In genomic region chr17:79117905-79118487, GRCh38 we compare ENCODE assay signal across 18 cellular contexts. TPM values are rescaled to one million over a fixed set of nuclear protein-coding genes. Genes with fewer than 3 reads are reported as not detected.
DNase-seq lines count a peak whose midpoint lies in the region; ATAC-seq and TF ChIP-seq lines count a peak whose summit lies in the region.
"Had no signal": no experiment of that assay in that cellular context is flagged by ENCODE, and none has a peak within 500 bp of the region (broad histone marks: within the 10 kb centered on the region; RNA-seq: fewer than 3 reads in every experiment).

No MANE protein-coding gene starts in this region.

- H3K23ac ChIP-seq in H9 (ENCODE audit: insufficient read length, low read depth, low read length), result no peak overlapping the region
- peak overlapping the region; percentile 0 for H3K23ac ChIP-seq in neuronal stem cell (ENCODE audit: low read depth, low read length, poor library complexity)

- no peak overlapping the region for H2BK5ac ChIP-seq in H9 (ENCODE audit: insufficient read length, low read length)
- peak overlapping the region; percentile 29 for H2BK5ac ChIP-seq in neuronal stem cell (ENCODE audit: low read length)

- H3K36me3 ChIP-seq in neuronal stem cell (replicated peaks in 1 of 2; ENCODE audit: control insufficient read depth in 2 of 2, insufficient read depth in 2 of 2, low read length in 2 of 2), result no peaks in the 10 kb centered on the region
- H3K36me3 ChIP-seq: BLaER1 had no signal

- H3K4me2 ChIP-seq in H9 (ENCODE audit: insufficient read depth, insufficient read length, low read length), result no peak overlapping the region
- no peak overlapping the region for H3K4me2 ChIP-seq in neuronal stem cell (ENCODE audit: insufficient read depth, low read length, poor library complexity, severe bottlenecking)
- H3K4me2 ChIP-seq: BLaER1, GM23338 had no signal

- H3K4me1 Mint-ChIP-seq in H9, result peaks cover 2 to 18% of the 10 kb centered on the region in 2 experiments; a peak in 2 of 4 replicates
- H3K4me1 Mint-ChIP-seq: CD14-positive monocyte; CD4-positive, alpha-beta memory T cell; IgD-negative memory B cell had no signal

- H3K4ac ChIP-seq in H9 (ENCODE audit: low read depth, low read length) (no peak overlapping the region), neuronal stem cell (ENCODE audit: low read length) (no peak overlapping the region)

- no peak overlapping the region for H3K56ac ChIP-seq in H9 (ENCODE audit: insufficient read length, low read depth, low read length)

- H3K18ac ChIP-seq in H9 (ENCODE audit: insufficient read length, low read depth, low read length), result no peak overlapping the region
- H3K18ac ChIP-seq in neuronal stem cell (ENCODE audit: low read length), result peak overlapping the region; percentile 58

- H2BK12ac ChIP-seq in H9 (ENCODE audit: insufficient read length, low read depth, low read length) (no peak overlapping the region), neuronal stem cell (ENCODE audit: low read length) (no peak overlapping the region)

- H3K27ac ChIP-seq in H9 (ENCODE audit: insufficient read length, low read depth, low read length) (no peak overlapping the region), dorsolateral prefrontal cortex (peak overlapping the region in 11 of 59 donors; percentile 9 to 63 (median 46)), neuronal stem cell (replicated peaks; ENCODE audit: low read length) (no peak overlapping the region)
- H3K27ac ChIP-seq: BLaER1 had no signal

- no peaks in the 10 kb centered on the region for H4K20me1 ChIP-seq in H9 (ENCODE audit: control insufficient read depth, insufficient read depth, insufficient read length)
- H4K20me1 ChIP-seq: BLaER1 had no signal

- H4K5ac ChIP-seq in H9 (ENCODE audit: insufficient read length, low read depth, low read length), result no peak overlapping the region

- H3K9ac ChIP-seq in H9 (ENCODE audit: extremely low read depth, insufficient read length, low read length) (no peak overlapping the region), neuronal stem cell (ENCODE audit: low read depth, low read length, poor library complexity) (no peak overlapping the region)
- H3K9ac ChIP-seq: BLaER1 had no signal

- H3K9me3 Mint-ChIP-seq in H9, result no peaks in the 10 kb centered on the region
- H3K9me3 Mint-ChIP-seq: CD14-positive monocyte; CD4-positive, alpha-beta memory T cell; GM23338; IgD-negative memory B cell had no signal

- no peaks in the 10 kb centered on the region for H3K79me2 ChIP-seq in H9 (ENCODE audit: insufficient read depth, low read length)

- H3K79me1 ChIP-seq in H9 (ENCODE audit: insufficient read depth, low read depth, low read length, poor library complexity, severe bottlenecking), result no peaks in the 10 kb centered on the region
- H3K79me1 ChIP-seq in neuronal stem cell (ENCODE audit: low read depth, low read length), result no peaks in the 10 kb centered on the region

- no peak overlapping the region for H2BK20ac ChIP-seq in H9 (ENCODE audit: low read depth, low read length, poor library complexity, severe bottlenecking)

- H3K4me3 ChIP-seq in dorsolateral prefrontal cortex (no peak overlapping the region), neuronal stem cell (ENCODE audit: low read length in 2 of 2) (no peak overlapping the region)
- H3K4me3 ChIP-seq: BLaER1, GM23338 had no signal

- no peaks in the 10 kb centered on the region for H3K23me2 ChIP-seq in H9 (ENCODE audit: insufficient read length, low read depth, low read length, poor library complexity, severe bottlenecking)

- ATAC-seq in GM18907 (IDR thresholded peaks at IDR 0.05; ENCODE audit: unreplicated experiment) (no peak), GM21576 (IDR thresholded peaks at IDR 0.05; ENCODE audit: unreplicated experiment) (no peak)
- ATAC-seq: GM23338 had no signal

- H3T11ph ChIP-seq in H9 (ENCODE audit: low read length), result no peak overlapping the region

- H2BK15ac ChIP-seq in H9 (ENCODE audit: low read depth, low read length), result no peak overlapping the region
- H2BK15ac ChIP-seq in neuronal stem cell (ENCODE audit: low read length), result no peak overlapping the region

- H3K27ac Mint-ChIP-seq in H9, result peak overlapping the region in 1 of 3 experiments; percentile 88; a peak in 2 of 7 replicates
- H3K27ac Mint-ChIP-seq: CD4-positive, alpha-beta memory T cell; GM23338; IgD-negative memory B cell had no signal

- H3K4me3 Mint-ChIP-seq in H9, result no peak overlapping the region
- H3K4me3 Mint-ChIP-seq: CD14-positive monocyte; CD4-positive, alpha-beta memory T cell; GM23338; IgD-negative memory B cell had no signal

- no peak overlapping the region for H2AFZ ChIP-seq in H9 (ENCODE audit: low read length)
- no peak overlapping the region for H2AFZ ChIP-seq in neuronal stem cell (ENCODE audit: low read length)
- H2AFZ ChIP-seq: GM23338 had no signal

- H4K91ac ChIP-seq in H9 (ENCODE audit: insufficient read length, low read depth, low read length), result no peak overlapping the region
- no peak overlapping the region for H4K91ac ChIP-seq in neuronal stem cell (ENCODE audit: low read depth, low read length, poor library complexity)

- H2BK120ac ChIP-seq in H9 (ENCODE audit: low read depth, low read length, poor library complexity, severe bottlenecking) (no peak overlapping the region), neuronal stem cell (ENCODE audit: low read depth, low read length) (no peak overlapping the region)

- H2AK5ac ChIP-seq in H9 (ENCODE audit: insufficient read length, low read length) (no peak overlapping the region), neuronal stem cell (ENCODE audit: low read depth, low read length) (no peak overlapping the region)

- H3K36me3 Mint-ChIP-seq in H9 (ENCODE audit: insufficient read depth in 1 of 3, low read depth in 3 of 3), result no peaks in the 10 kb centered on the region
- H3K36me3 Mint-ChIP-seq: CD14-positive monocyte; CD4-positive, alpha-beta memory T cell; IgD-negative memory B cell had no signal

- H3K14ac ChIP-seq in H9 (ENCODE audit: insufficient read depth, low read length) (0 out of 2 replicates have a peak overlapping the region, but pooled peaks have one; percentile 12), neuronal stem cell (ENCODE audit: low read length) (no peak overlapping the region)

- peaks cover 2% of the 10 kb centered on the region; the same call in 1 of the 2 replicates for H3K27me3 Mint-ChIP-seq in H9 (ENCODE audit: low read depth)

- no peaks in the 10 kb centered on the region for H3K27me3 ChIP-seq in H9 (ENCODE audit: insufficient read depth, low read length)
- peaks cover 0 to 19% (median 0%) of the 10 kb centered on the region in 45 donors for H3K27me3 ChIP-seq in dorsolateral prefrontal cortex
- peaks cover 0 to 59% (median 0%) of the 10 kb centered on the region in 3 experiments for H3K27me3 ChIP-seq in neuronal stem cell (ENCODE audit: control insufficient read depth in 3 of 3, insufficient read depth in 3 of 3, low read depth in 1 of 3, low read length in 3 of 3)
- H3K27me3 ChIP-seq: BLaER1 had no signal

- H3K4me1 ChIP-seq in H9 (ENCODE audit: insufficient read depth, low read length) (no peaks in the 10 kb centered on the region), neuronal stem cell (ENCODE audit: control insufficient read depth in 2 of 2, insufficient read depth in 1 of 2, low read depth in 1 of 2, low read length in 2 of 2) (peaks cover 3 to 21% of the 10 kb centered on the region in 2 donors)

- no CpG with 5 or more reads among the region's 21 CpGs for WGBS in H9 (ENCODE audit: extremely low coverage, insufficient read length, low lambda C conversion rate)
- no CpG with 5 or more reads among the region's 21 CpGs for WGBS in neuronal stem cell (ENCODE audit: extremely low coverage in 2 of 2, insufficient read length in 2 of 2, insufficient replicate concordance in 1 of 2), 2 donors

- DNase-seq in H9 (no peak), dorsolateral prefrontal cortex (peak in 6 of 10 donors; percentile 37 to 81 (median 60)), neuronal stem cell (ENCODE audit: low spot score) (no peak), superior temporal gyrus (ENCODE audit: extremely low spot score) (peak; percentile 31)
- DNase-seq in activated naive CD4-positive, alpha-beta T cell treated with anti-CD3 and anti-CD28 coated beads, Interleukin-2, amount 50 U/mL, for 16 hours, result no peak
- DNase-seq: AML-193; CD4-positive, alpha-beta memory T cell; DMS153; DMS79; GF-D8; H7; KBM-7 had no signal

- intact Hi-C loops in dorsolateral prefrontal cortex (cut with DNase I), result no loop called here

- H3K9me3 ChIP-seq in H9 (ENCODE audit: control insufficient read depth, low read depth, low read length), result no peaks in the 10 kb centered on the region
- no peaks in the 10 kb centered on the region for H3K9me3 ChIP-seq in neuronal stem cell (replicated peaks in 1 of 2; ENCODE audit: control insufficient read depth in 2 of 2, insufficient read depth in 1 of 2, low read depth in 1 of 2, low read length in 2 of 2)
- H3K9me3 ChIP-seq: BLaER1 had no signal

- TF ChIP-seq CTCF in H9 (conservative IDR thresholded peaks at IDR 0.05), result no peak
- no peak for TF ChIP-seq CTCF in dorsolateral prefrontal cortex (IDR thresholded peaks at IDR 0.05 in 54 of 56, conservative IDR thresholded peaks at IDR 0.05 in 2 of 56; ENCODE audit: low read depth in 1 of 56, partially characterized antibody in 56 of 56)

- no peak overlapping the region for H4K8ac ChIP-seq in H9 (replicated peaks; ENCODE audit: insufficient read length, low read depth, low read length)
- no peak overlapping the region for H4K8ac ChIP-seq in neuronal stem cell (ENCODE audit: low read depth, low read length)

RNA-seq across cellular contexts. Expression of gene ENGASE, which starts 43.4 kb away (rescaled TPM):
- total RNA-seq in H9 (2021) (20.6 and 21.1 TPM in 2 replicates), dorsolateral prefrontal cortex (100 to 1,000 TPM in 1 of 120 experiments, 10 to 100 TPM in 119; 27.0 to 112 (median 43.6) TPM)
- 17.4 TPM for polyA plus RNA-seq in neuronal stem cell (2013, experiment 1 of 2)
- polyA plus RNA-seq in neuronal stem cell (2013, experiment 2 of 2), result 18.1 TPM

Comparison
In these comparisons a context has a peak if more than half of its experiments do, and no peak if none do; other contexts are left out.
1. DNase-seq: peak in dorsolateral prefrontal cortex (6 of 10) and superior temporal gyrus (single experiment); none in H9 (single experiment), neuronal stem cell (single experiment) and activated naive CD4-positive, alpha-beta T cell treated with anti-CD3 and anti-CD28 coated beads, Interleukin-2, amount 50 U/mL, for 16 hours (single experiment).